Comparison of ENCODE assay signal across 8 cellular contexts in the genomic region with DNA sequence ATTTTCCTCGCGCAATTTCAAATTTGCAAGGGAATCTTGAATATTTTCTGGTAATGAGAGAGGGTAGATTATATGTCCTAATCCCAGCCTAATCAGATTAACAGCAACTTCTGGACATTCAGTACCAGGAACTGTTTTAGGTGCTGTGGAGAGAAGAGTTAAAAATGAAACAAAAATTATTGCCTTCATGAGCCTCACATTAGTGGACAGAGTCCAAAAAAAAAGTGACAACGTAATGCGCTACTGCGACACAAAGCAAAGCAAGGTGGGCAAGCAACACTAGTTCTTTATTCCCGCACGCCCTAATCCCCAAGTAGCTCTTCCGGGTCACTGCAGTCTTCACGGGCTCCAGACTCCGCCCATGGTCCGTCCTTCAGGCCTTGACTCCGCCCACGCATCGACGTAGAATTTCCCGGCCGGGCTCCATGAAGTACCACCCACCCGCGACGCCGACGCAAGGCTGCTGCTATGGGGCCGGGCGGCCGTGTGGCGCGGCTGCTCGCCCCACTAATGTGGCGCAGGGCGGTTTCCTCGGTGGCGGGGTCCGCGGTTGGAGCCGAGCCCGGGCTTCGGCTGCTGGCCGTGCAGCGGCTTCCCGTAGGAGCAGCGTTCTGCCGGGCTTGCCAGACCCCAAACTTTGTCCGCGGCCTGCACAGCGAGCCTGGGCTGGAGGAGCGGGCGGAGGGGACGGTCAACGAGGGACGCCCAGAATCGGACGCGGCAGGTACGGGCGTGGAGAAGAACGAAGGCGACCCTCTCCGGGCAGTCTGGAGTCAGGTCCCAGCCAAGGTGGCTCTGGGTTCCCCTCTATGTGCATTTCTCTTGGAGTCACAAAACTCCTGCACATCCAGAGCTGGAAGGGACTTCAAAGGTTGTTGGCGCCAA. TPM values are rescaled to one million over a fixed set of nuclear protein-coding genes. Genes with fewer than 3 reads are reported as not detected.
A peak's percentile ranks its signal among the peaks of the same experiment; 100 is the strongest.
DNase-seq lines count a peak whose midpoint lies in the region; ATAC-seq and TF ChIP-seq lines count a peak whose summit lies in the region.

A gene (plus strand): TSS at position 455 of the 885 bp plus-strand sequence. CDS start 14 bp downstream, at position 469.

- H3K79me2 ChIP-seq in PC-3 (ENCODE audit: low read length) = peaks cover 49% of the 10 kb centered on the region

- CTCF ChIA-PET in PC-3 (lab: Charles Lee) = interaction anchor here (0.5 to 1.0 kb wide), 3 partner anchors 26 to 112 kb away, joined by 3 to 5 read pairs (median 4); no protein-coding TSS in a partner anchor

- peaks cover 15% of the 10 kb centered on the region for H4K20me1 ChIP-seq in PC-3 (ENCODE audit: low read length)

- intact Hi-C loops in PC-3 (cut with micrococcal nuclease) = loop anchor here (1.0 to 5.0 kb wide), 2 partner anchors 33 to 58 kb away; no protein-coding TSS in a partner anchor
- intact Hi-C loops in mucosa of descending colon (cut with DNase I, micrococcal nuclease) = no loop called here

- no peaks in the 10 kb centered on the region for H3F3A ChIP-seq in PC-3 (ENCODE audit: low read length, unreplicated experiment)

- H3K36me3 ChIP-seq in PC-3 (ENCODE audit: low read depth, low read length) = peaks cover 18% of the 10 kb centered on the region
- no peaks in the 10 kb centered on the region for H3K36me3 ChIP-seq in mucosa of descending colon (ENCODE audit: low read depth)

- H3K4me3 ChIP-seq in PC-3 (ENCODE audit: low read length) (peak within 1 kb of the TSS; percentile 97), mucosa of descending colon (peak within 1 kb of the TSS; percentile 42)

- no peak for TF ChIP-seq CTCF in PC-3 (conservative IDR thresholded peaks at IDR 0.05; ENCODE audit: low read depth, low read length)
- TF ChIP-seq CTCF in mucosa of descending colon (IDR thresholded peaks at IDR 0.05) = no peak

- peak within 1 kb of the TSS; percentile 93 for H3K9ac ChIP-seq in PC-3 (ENCODE audit: low read length)

- BruUV-seq in PC-3 (replicated peaks; lab: Mats Ljungman, UMichigan) = TSS peak; percentile 100

- H3K27ac ChIP-seq in PC-3 (ENCODE audit: low read length) (peak within 1 kb of the TSS; percentile 50), epithelial cell of prostate (peak within 1 kb of the TSS; percentile 49)

- peak within 1 kb of the TSS; percentile 79 for H2AFZ ChIP-seq in PC-3 (ENCODE audit: low read length)

- no peak for TF ChIP-seq EP300 in Ishikawa (IDR thresholded peaks at IDR 0.05; ENCODE audit: borderline replicate concordance)

- DNase-seq in DMS114 treated with DMSO at 0.1 percent for 48 hours (lab: John Stamatoyannopoulos, UW; ENCODE audit: unreplicated experiment) (peak; percentile 95), PC-3 (peak; percentile 96), activated T-cell treated with anti-CD3 and anti-CD28 coated beads for 48 hours (ENCODE audit: low read depth) (peak; percentile 96), epithelial cell of prostate (ENCODE audit: low read depth, low spot score) (peak; percentile 74), mucosa of descending colon (peak; percentile 97 to 99 (median 97))
- peak; percentile 96 for DNase-seq in stimulated activated CD8-positive, alpha-beta memory T cell treated with anti-CD3 and anti-CD28 coated beads, Interleukin-4, amount 100 ng/mL, for 24 hours (ENCODE audit: low read depth)

- peak; percentile 99 for ATAC-seq in GM21576 (IDR thresholded peaks at IDR 0.05; ENCODE audit: unreplicated experiment)
- ATAC-seq in PC-3 = peak; percentile 99
- ATAC-seq in mucosa of descending colon = peak; percentile 100

- peaks cover 22% of the 10 kb centered on the region for H3K4me1 ChIP-seq in PC-3 (ENCODE audit: insufficient read depth, low read length)
- peaks cover 12% of the 10 kb centered on the region for H3K4me1 ChIP-seq in mucosa of descending colon (ENCODE audit: low read depth)

- no peaks in the 10 kb centered on the region for H3K9me2 ChIP-seq in PC-3 (replicated peaks; ENCODE audit: low read length)

- POLR2A ChIA-PET in PC-3 (lab: Charles Lee; ENCODE audit: unreplicated experiment) = interaction anchor here (0.5 to 0.6 kb wide), 4 partner anchors 111 to 1069 kb away, joined by 3 to 5 read pairs (median 4); no protein-coding TSS in a partner anchor

- H3K4me2 ChIP-seq in PC-3 (ENCODE audit: low read length) = peak within 1 kb of the TSS; percentile 91

- H3K9me3 ChIP-seq in PC-3 (ENCODE audit: low read length) (no peaks in the 10 kb centered on the region), mucosa of descending colon (no peaks in the 10 kb centered on the region)

- no peak for TF ChIP-seq RAD21 in Ishikawa (IDR thresholded peaks at IDR 0.05; ENCODE audit: low read depth)

- H3K27me3 ChIP-seq in PC-3 (ENCODE audit: low read length) = no peaks in the 10 kb centered on the region

TF ChIP-seq in Ishikawa, 13 proteins besides CTCF, POLR2A, EP300 and RAD21:
- TF ChIP-seq, protein P1, sequence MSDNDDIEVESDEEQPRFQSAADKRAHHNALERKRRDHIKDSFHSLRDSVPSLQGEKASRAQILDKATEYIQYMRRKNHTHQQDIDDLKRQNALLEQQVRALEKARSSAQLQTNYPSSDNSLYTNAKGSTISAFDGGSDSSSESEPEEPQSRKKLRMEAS (IDR thresholded peaks at IDR 0.05) = peak; percentile 76
- TF ChIP-seq CEBPB (IDR thresholded peaks at IDR 0.05) (no peak), YY1 (IDR thresholded peaks at IDR 0.05; ENCODE audit: low read depth) (peak; percentile 81), NFIC (IDR thresholded peaks at IDR 0.05) (no peak), TCF12 (IDR thresholded peaks at IDR 0.05; ENCODE audit: low read depth) (peak; percentile 69), FOXM1 (IDR thresholded peaks at IDR 0.05; ENCODE audit: borderline replicate concordance, low read depth) (no peak), ZBTB7A (IDR thresholded peaks at IDR 0.05; ENCODE audit: low read depth) (no peak), EGR1 (IDR thresholded peaks at IDR 0.05) (peak; percentile 62; the same call in 1 of the 2 replicates), CREB1 (IDR thresholded peaks at IDR 0.05; ENCODE audit: low read depth) (peak; percentile 87), TEAD4 (IDR thresholded peaks at IDR 0.05) (no peak), TAF1 (IDR thresholded peaks at IDR 0.05; ENCODE audit: low read depth) (peak; percentile 83)
- TF ChIP-seq, protein P2, sequence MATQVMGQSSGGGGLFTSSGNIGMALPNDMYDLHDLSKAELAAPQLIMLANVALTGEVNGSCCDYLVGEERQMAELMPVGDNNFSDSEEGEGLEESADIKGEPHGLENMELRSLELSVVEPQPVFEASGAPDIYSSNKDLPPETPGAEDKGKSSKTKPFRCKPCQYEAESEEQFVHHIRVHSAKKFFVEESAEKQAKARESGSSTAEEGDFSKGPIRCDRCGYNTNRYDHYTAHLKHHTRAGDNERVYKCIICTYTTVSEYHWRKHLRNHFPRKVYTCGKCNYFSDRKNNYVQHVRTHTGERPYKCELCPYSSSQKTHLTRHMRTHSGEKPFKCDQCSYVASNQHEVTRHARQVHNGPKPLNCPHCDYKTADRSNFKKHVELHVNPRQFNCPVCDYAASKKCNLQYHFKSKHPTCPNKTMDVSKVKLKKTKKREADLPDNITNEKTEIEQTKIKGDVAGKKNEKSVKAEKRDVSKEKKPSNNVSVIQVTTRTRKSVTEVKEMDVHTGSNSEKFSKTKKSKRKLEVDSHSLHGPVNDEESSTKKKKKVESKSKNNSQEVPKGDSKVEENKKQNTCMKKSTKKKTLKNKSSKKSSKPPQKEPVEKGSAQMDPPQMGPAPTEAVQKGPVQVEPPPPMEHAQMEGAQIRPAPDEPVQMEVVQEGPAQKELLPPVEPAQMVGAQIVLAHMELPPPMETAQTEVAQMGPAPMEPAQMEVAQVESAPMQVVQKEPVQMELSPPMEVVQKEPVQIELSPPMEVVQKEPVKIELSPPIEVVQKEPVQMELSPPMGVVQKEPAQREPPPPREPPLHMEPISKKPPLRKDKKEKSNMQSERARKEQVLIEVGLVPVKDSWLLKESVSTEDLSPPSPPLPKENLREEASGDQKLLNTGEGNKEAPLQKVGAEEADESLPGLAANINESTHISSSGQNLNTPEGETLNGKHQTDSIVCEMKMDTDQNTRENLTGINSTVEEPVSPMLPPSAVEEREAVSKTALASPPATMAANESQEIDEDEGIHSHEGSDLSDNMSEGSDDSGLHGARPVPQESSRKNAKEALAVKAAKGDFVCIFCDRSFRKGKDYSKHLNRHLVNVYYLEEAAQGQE (IDR thresholded peaks at IDR 0.05; ENCODE audit: low read depth) = no peak
- TF ChIP-seq, protein P3, sequence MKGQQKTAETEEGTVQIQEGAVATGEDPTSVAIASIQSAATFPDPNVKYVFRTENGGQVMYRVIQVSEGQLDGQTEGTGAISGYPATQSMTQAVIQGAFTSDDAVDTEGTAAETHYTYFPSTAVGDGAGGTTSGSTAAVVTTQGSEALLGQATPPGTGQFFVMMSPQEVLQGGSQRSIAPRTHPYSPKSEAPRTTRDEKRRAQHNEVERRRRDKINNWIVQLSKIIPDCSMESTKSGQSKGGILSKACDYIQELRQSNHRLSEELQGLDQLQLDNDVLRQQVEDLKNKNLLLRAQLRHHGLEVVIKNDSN (IDR thresholded peaks at IDR 0.05) = no peak

RNA-seq across cellular contexts. Expression of the gene that starts here (rescaled TPM):
- total RNA-seq in PC-3 (2014; rRNA removed) = 284 and 306 TPM in 2 replicates
- 10 to 100 TPM; 28.1 to 38.8 (median 37.2) TPM for total RNA-seq in mucosa of descending colon

Comparison
In these comparisons a context has a peak if more than half of its experiments do, and no peak if none do; other contexts are left out.
1. Peak in every context shown above with its lines: DNase-seq, ATAC-seq, H3K4me3 ChIP-seq and H3K27ac ChIP-seq.